Comparison of ENCODE assay signal across 13 cellular contexts in the genomic region with DNA sequence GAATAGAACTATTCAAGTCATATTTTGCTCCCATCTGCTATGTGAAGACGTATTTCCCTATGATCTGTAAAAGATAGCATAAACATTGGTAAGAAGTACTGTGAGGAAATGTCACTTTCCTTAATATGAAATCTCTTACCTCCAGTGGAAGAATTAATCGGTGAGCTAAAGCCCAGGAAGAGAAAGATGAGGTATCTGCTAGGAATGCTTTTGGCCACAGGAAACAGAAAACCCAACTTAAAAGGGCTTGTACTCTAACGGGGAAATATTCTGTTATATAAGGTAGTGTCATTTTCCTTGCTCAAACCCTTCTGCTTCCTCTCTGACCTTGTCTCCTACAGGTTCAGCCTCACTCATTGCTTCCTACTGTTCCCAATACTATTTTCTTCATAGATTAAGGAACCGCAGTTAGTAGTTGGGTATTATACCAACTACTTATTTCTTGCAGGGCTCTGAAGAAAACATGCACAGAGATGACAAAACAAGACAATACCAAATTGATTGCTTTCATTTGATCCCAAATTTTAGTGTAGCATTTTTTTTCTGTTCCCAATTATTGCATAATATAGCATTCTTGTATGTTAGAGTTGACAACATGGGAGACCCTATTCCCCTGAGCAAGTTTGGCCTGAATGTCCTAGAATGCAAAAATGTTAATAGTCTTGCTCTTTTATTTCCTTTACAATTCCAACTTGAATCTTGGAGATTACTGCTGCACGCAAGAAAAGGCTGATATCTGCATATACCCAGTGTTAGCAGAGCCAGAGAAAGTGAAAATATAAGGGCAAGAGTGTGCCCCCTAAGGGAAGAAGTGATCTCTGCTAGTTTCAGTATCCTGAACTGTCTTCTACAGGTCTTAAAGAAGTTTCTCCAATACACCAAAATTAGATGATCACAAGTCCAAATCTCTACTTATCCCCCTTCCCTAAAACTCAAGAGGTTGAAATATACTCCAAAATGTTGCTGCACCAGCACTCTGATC.
DNase-seq lines count a peak whose midpoint lies in the region; TF ChIP-seq lines count a peak whose summit lies in the region.
"Had no signal": no experiment of that assay in that cellular context is flagged by ENCODE, and none has a peak within 500 bp of the region (broad histone marks: within the 10 kb centered on the region; RNA-seq: fewer than 3 reads in every experiment).

No MANE protein-coding gene starts in this region.

- intact Hi-C loops in posterior vena cava (cut with DNase I), result no loop called here

- H3K27ac Mint-ChIP-seq in nephron progenitor cell, result no peak overlapping the region
- H3K27ac Mint-ChIP-seq: activated T-helper 2 cell treated with anti-CD3 and anti-CD28 coated beads, Interferon-gamma antibody, Interleukin-2, Interleukin-4, amounts not matched to agents 10 μg/mL and 5 μg/mL and 100 μg/mL, durations not matched to agents 14 hours and 24 hours and 36 hours; CD4-positive, alpha-beta T cell had no signal

- H3K4me3 Mint-ChIP-seq in nephron progenitor cell, result no peak overlapping the region
- H3K4me3 Mint-ChIP-seq: CD4-positive, alpha-beta T cell had no signal

- H3K36me3 ChIP-seq in BE2C (no peaks in the 10 kb centered on the region), HAP-1 (replicated peaks) (no peaks in the 10 kb centered on the region), Peyer's patch (no peaks in the 10 kb centered on the region)

- no peaks in the 10 kb centered on the region for H3K9me3 ChIP-seq in BE2C
- no peaks in the 10 kb centered on the region for H3K9me3 ChIP-seq in HAP-1
- H3K9me3 ChIP-seq in Peyer's patch, result no peaks in the 10 kb centered on the region
- H3K9me3 ChIP-seq: heart right ventricle had no signal

- H3K36me3 Mint-ChIP-seq in nephron progenitor cell (ENCODE audit: low read depth), result peaks cover 7% of the 10 kb centered on the region

- in situ Hi-C loops in HAP-1 (cut with MboI; ENCODE audit: low sequenced_read_pairs), result no loop called here

- no peaks in the 10 kb centered on the region for H3K4me1 Mint-ChIP-seq in nephron progenitor cell

- H3K4me3 ChIP-seq in BE2C (ENCODE audit: low read depth, low read length) (no peak overlapping the region), HAP-1 (no peak overlapping the region), Peyer's patch (no peak overlapping the region), fibroblast of villous mesenchyme (ENCODE audit: low read depth, low read length) (no peak overlapping the region)
- H3K4me3 ChIP-seq: coronary artery, heart right ventricle had no signal

- no peak for DNase-seq in BE2C
- peak; percentile 17 to 53 for DNase-seq in HAP-1 (ENCODE audit: low spot score in 2 of 2)
- DNase-seq in Peyer's patch, result no peak
- DNase-seq in fibroblast of villous mesenchyme (ENCODE audit: low read depth), result no peak
- no peak for DNase-seq in HuH-7 (ENCODE audit: low spot score)
- DNase-seq in nephron progenitor cell, result no peak
- DNase-seq in AG08396 (ENCODE audit: low spot score), result no peak
- no peak for DNase-seq in posterior vena cava (ENCODE audit: low spot score)
- DNase-seq: CD4-positive, alpha-beta T cell; heart right ventricle; NCI-H1436 had no signal

- H3K4me1 ChIP-seq in BE2C (no peaks in the 10 kb centered on the region), HAP-1 (peaks cover 30% of the 10 kb centered on the region), Peyer's patch (no peaks in the 10 kb centered on the region)

- TF ChIP-seq CTCF in BE2C (IDR thresholded peaks at IDR 0.05; ENCODE audit: low read depth, low read length), result peak; percentile 41
- TF ChIP-seq CTCF in Peyer's patch (IDR thresholded peaks at IDR 0.05), result peak in 4 of 6 experiments; percentile 23 to 63 (median 44)
- peak; percentile 29 for TF ChIP-seq CTCF in fibroblast of villous mesenchyme (IDR thresholded peaks at IDR 0.05; ENCODE audit: insufficient read depth, low read depth, low read length)
- no peak for TF ChIP-seq CTCF in nephron progenitor cell (IDR thresholded peaks at IDR 0.05)

- H3K27me3 ChIP-seq in BE2C, result no peaks in the 10 kb centered on the region
- no peaks in the 10 kb centered on the region for H3K27me3 ChIP-seq in HAP-1 (ENCODE audit: low read depth)
- no peaks in the 10 kb centered on the region for H3K27me3 ChIP-seq in Peyer's patch
- H3K27me3 ChIP-seq: heart right ventricle had no signal

- TF ChIP-seq POLR2A in Peyer's patch (IDR thresholded peaks at IDR 0.05), result no peak

- H3K27ac ChIP-seq in Peyer's patch, result no peak overlapping the region
- H3K27ac ChIP-seq: coronary artery, heart right ventricle had no signal

- no peaks in the 10 kb centered on the region for H3K9me3 Mint-ChIP-seq in nephron progenitor cell
- H3K9me3 Mint-ChIP-seq: activated T-helper 2 cell treated with anti-CD3 and anti-CD28 coated beads, Interferon-gamma antibody, Interleukin-2, Interleukin-4, amounts not matched to agents 10 μg/mL and 5 μg/mL and 100 μg/mL, durations not matched to agents 14 hours and 24 hours and 36 hours; CD4-positive, alpha-beta T cell had no signal

- no peaks in the 10 kb centered on the region for H3K27me3 Mint-ChIP-seq in nephron progenitor cell (ENCODE audit: low read depth, poor library complexity)
- H3K27me3 Mint-ChIP-seq: CD4-positive, alpha-beta T cell had no signal

Comparison
In these comparisons a context has a peak if more than half of its experiments do, and no peak if none do; other contexts are left out.
1. DNase-seq: peak in HAP-1 (2 of 2); none in BE2C (single experiment), Peyer's patch (0 of 3), fibroblast of villous mesenchyme (single experiment), HuH-7 (single experiment), nephron progenitor cell (single experiment), AG08396 (single experiment) and posterior vena cava (single experiment).